12 cellular contexts compared by ENCODE assay signal in genomic region chr3:113546414-113546893, GRCh38. TPM values are rescaled to one million over a fixed set of nuclear protein-coding genes. Genes with fewer than 3 reads are reported as not detected.
A peak's percentile ranks its signal among the peaks of the same experiment; 100 is the strongest.
DNase-seq lines count a peak whose midpoint lies in the region; ATAC-seq and TF ChIP-seq lines count a peak whose summit lies in the region.
"Had no signal": no experiment of that assay in that cellular context is flagged by ENCODE, and none has a peak within 500 bp of the region (broad histone marks: within the 10 kb centered on the region; RNA-seq: fewer than 3 reads in every experiment).

No MANE protein-coding gene starts in this region.

- peak overlapping the region; percentile 62 for H3K4me3 Mint-ChIP-seq in activated CD8-positive, alpha-beta T cell treated with anti-CD3 and anti-CD28 coated beads for 36 hours
- H3K4me3 Mint-ChIP-seq in activated CD8-positive, alpha-beta T cell treated with anti-CD3 and anti-CD28 coated beads, Interleukin-2, amount 10 ng/mL, durations not matched to agents 7 days and 5 days = no peak overlapping the region
- H3K4me3 Mint-ChIP-seq in natural killer cell treated with Interleukin-12 subunit alpha and Interleukin-12 subunit beta and Interleukin-15 and Interleukin-18, amount 100 ng/mL, for 72 hours = peak overlapping the region; percentile 54
- no peak overlapping the region for H3K4me3 Mint-ChIP-seq in osteocyte (ENCODE audit: unreplicated experiment)
- H3K4me3 Mint-ChIP-seq: T-helper 1 cell treated with Interleukin-12 subunit alpha and Interleukin-12 subunit beta and Interleukin-4 antibody, amounts not matched to agents 30 μg/mL and 1 μg/mL, for 36 hours had no signal

- peaks cover 4% of the 10 kb centered on the region for H3K9me3 Mint-ChIP-seq in activated CD8-positive, alpha-beta T cell treated with anti-CD3 and anti-CD28 coated beads for 36 hours
- peaks cover 4% of the 10 kb centered on the region for H3K9me3 Mint-ChIP-seq in activated CD8-positive, alpha-beta T cell treated with anti-CD3 and anti-CD28 coated beads, Interleukin-2, amount 10 ng/mL, durations not matched to agents 7 days and 5 days (ENCODE audit: insufficient read depth)
- H3K9me3 Mint-ChIP-seq in natural killer cell treated with Interleukin-12 subunit alpha and Interleukin-12 subunit beta and Interleukin-15 and Interleukin-18, amount 100 ng/mL, for 72 hours = no peaks in the 10 kb centered on the region
- peaks cover 5% of the 10 kb centered on the region for H3K9me3 Mint-ChIP-seq in osteocyte (ENCODE audit: unreplicated experiment)

- no peak for TF ChIP-seq CTCF in activated CD8-positive, alpha-beta T cell treated with anti-CD3 and anti-CD28 coated beads for 36 hours (IDR thresholded peaks at IDR 0.05)
- no peak for TF ChIP-seq CTCF in osteocyte (IDR thresholded peaks at IDR 0.05)

- POLR2A ChIA-PET in activated CD8-positive, alpha-beta T cell treated with anti-CD3 and anti-CD28 coated beads for 36 hours (lab: Charles Lee) = no interaction called here
- POLR2A ChIA-PET in activated CD8-positive, alpha-beta T cell treated with anti-CD3 and anti-CD28 coated beads, Interleukin-2, amount 10 ng/mL, durations not matched to agents 7 days and 5 days (lab: Charles Lee) = interaction anchor here (0.6 kb wide), 2 partner anchors 189 to 216 kb away, joined by 3 to 4 read pairs; no protein-coding TSS in a partner anchor

- CTCF ChIA-PET in activated CD8-positive, alpha-beta T cell treated with anti-CD3 and anti-CD28 coated beads for 36 hours (lab: Charles Lee) = interaction anchor here (1.0 to 2.4 kb wide), 8 partner anchors 9 to 53 kb away, joined by 3 to 12 read pairs (median 4); partner anchors contain the start of gene SPICE1
- CTCF ChIA-PET in activated CD8-positive, alpha-beta T cell treated with anti-CD3 and anti-CD28 coated beads, Interleukin-2, amount 10 ng/mL, durations not matched to agents 7 days and 5 days (lab: Charles Lee) = interaction anchor here (1.1 to 2.1 kb wide), 5 partner anchors 10 to 53 kb away, joined by 3 to 8 read pairs (median 6); no protein-coding TSS in a partner anchor

- peaks cover 33% of the 10 kb centered on the region for H3K36me3 Mint-ChIP-seq in activated CD8-positive, alpha-beta T cell treated with anti-CD3 and anti-CD28 coated beads for 36 hours (ENCODE audit: low read depth)
- peaks cover 49% of the 10 kb centered on the region for H3K36me3 Mint-ChIP-seq in activated CD8-positive, alpha-beta T cell treated with anti-CD3 and anti-CD28 coated beads, Interleukin-2, amount 10 ng/mL, durations not matched to agents 7 days and 5 days (ENCODE audit: low read depth)
- peaks cover 18% of the 10 kb centered on the region for H3K36me3 Mint-ChIP-seq in natural killer cell treated with Interleukin-12 subunit alpha and Interleukin-12 subunit beta and Interleukin-15 and Interleukin-18, amount 100 ng/mL, for 72 hours
- H3K36me3 Mint-ChIP-seq in osteocyte (ENCODE audit: unreplicated experiment) = no peaks in the 10 kb centered on the region

- H3K27me3 Mint-ChIP-seq in activated CD8-positive, alpha-beta T cell treated with anti-CD3 and anti-CD28 coated beads for 36 hours = no peaks in the 10 kb centered on the region
- no peaks in the 10 kb centered on the region for H3K27me3 Mint-ChIP-seq in activated CD8-positive, alpha-beta T cell treated with anti-CD3 and anti-CD28 coated beads, Interleukin-2, amount 10 ng/mL, durations not matched to agents 7 days and 5 days (ENCODE audit: low read depth)
- H3K27me3 Mint-ChIP-seq in natural killer cell treated with Interleukin-12 subunit alpha and Interleukin-12 subunit beta and Interleukin-15 and Interleukin-18, amount 100 ng/mL, for 72 hours = no peaks in the 10 kb centered on the region
- peaks cover 51% of the 10 kb centered on the region for H3K27me3 Mint-ChIP-seq in osteocyte (ENCODE audit: unreplicated experiment)

- no peak for DNase-seq in activated CD8-positive, alpha-beta T cell treated with anti-CD3 and anti-CD28 coated beads for 36 hours
- no peak for DNase-seq in activated CD8-positive, alpha-beta T cell treated with anti-CD3 and anti-CD28 coated beads, Interleukin-2, amount 10 ng/mL, durations not matched to agents 7 days and 5 days
- no peak for DNase-seq in natural killer cell treated with Interleukin-12 subunit alpha and Interleukin-12 subunit beta and Interleukin-15 and Interleukin-18, amount 100 ng/mL, for 72 hours (ENCODE audit: low spot score)
- no peak for DNase-seq in osteocyte (ENCODE audit: extremely low spot score, unreplicated experiment)
- no peak for DNase-seq in DMS79 (lab: John Stamatoyannopoulos, UW)
- no peak for DNase-seq in NK-92 treated with Interleukin-12 subunit alpha and Interleukin-12 subunit beta, amount 100 ng/mL, for 24 hours (lab: John Stamatoyannopoulos, UW)
- DNase-seq: aorta, mesenchymal stem cell, NCI-H1417 treated with DMSO at 0.1 percent for 48 hours had no signal

- peaks cover 47% of the 10 kb centered on the region for H3K4me1 Mint-ChIP-seq in activated CD8-positive, alpha-beta T cell treated with anti-CD3 and anti-CD28 coated beads for 36 hours (ENCODE audit: low read depth)
- peaks cover 18% of the 10 kb centered on the region for H3K4me1 Mint-ChIP-seq in activated CD8-positive, alpha-beta T cell treated with anti-CD3 and anti-CD28 coated beads, Interleukin-2, amount 10 ng/mL, durations not matched to agents 7 days and 5 days (ENCODE audit: low read depth)
- H3K4me1 Mint-ChIP-seq in natural killer cell treated with Interleukin-12 subunit alpha and Interleukin-12 subunit beta and Interleukin-15 and Interleukin-18, amount 100 ng/mL, for 72 hours (ENCODE audit: low read depth in 2 of 2) = peaks cover 35 to 42% of the 10 kb centered on the region in 2 donors
- no peaks in the 10 kb centered on the region for H3K4me1 Mint-ChIP-seq in osteocyte (ENCODE audit: unreplicated experiment)

- intact Hi-C loops in activated CD8-positive, alpha-beta T cell treated with anti-CD3 and anti-CD28 coated beads for 36 hours (cut with micrococcal nuclease) = no loop called here

- H3K27ac Mint-ChIP-seq in activated CD8-positive, alpha-beta T cell treated with anti-CD3 and anti-CD28 coated beads for 36 hours = peak overlapping the region; percentile 82
- H3K27ac Mint-ChIP-seq in activated CD8-positive, alpha-beta T cell treated with anti-CD3 and anti-CD28 coated beads, Interleukin-2, amount 10 ng/mL, durations not matched to agents 7 days and 5 days = no peak overlapping the region
- H3K27ac Mint-ChIP-seq in natural killer cell treated with Interleukin-12 subunit alpha and Interleukin-12 subunit beta and Interleukin-15 and Interleukin-18, amount 100 ng/mL, for 72 hours = peak overlapping the region; percentile 38 to 71
- no peak overlapping the region for H3K27ac Mint-ChIP-seq in osteocyte (ENCODE audit: unreplicated experiment)
- H3K27ac Mint-ChIP-seq: T-helper 1 cell treated with Interleukin-12 subunit alpha and Interleukin-12 subunit beta and Interleukin-4 antibody, amounts not matched to agents 30 μg/mL and 1 μg/mL, for 36 hours had no signal

- ATAC-seq in activated CD8-positive, alpha-beta T cell treated with anti-CD3 and anti-CD28 coated beads for 36 hours = peak; percentile 42
- no peak for ATAC-seq in activated CD8-positive, alpha-beta T cell treated with anti-CD3 and anti-CD28 coated beads, Interleukin-2, amount 10 ng/mL, durations not matched to agents 7 days and 5 days
- ATAC-seq in GM21786 (IDR thresholded peaks at IDR 0.05; ENCODE audit: unreplicated experiment) = peak; percentile 93
- peak; percentile 90 for ATAC-seq in HG03460 (IDR thresholded peaks at IDR 0.05; ENCODE audit: unreplicated experiment)
- ATAC-seq in natural killer cell treated with Interleukin-12 subunit alpha and Interleukin-12 subunit beta and Interleukin-15 and Interleukin-18, amount 100 ng/mL, for 72 hours = no peak

RNA-seq across cellular contexts. Expression of gene SIDT1, which starts 14.1 kb away (rescaled TPM):
- total RNA-seq in activated CD8-positive, alpha-beta T cell treated with anti-CD3 and anti-CD28 coated beads for 36 hours = 10 to 100 TPM; 21.0 to 24.0 TPM
- total RNA-seq in activated CD8-positive, alpha-beta T cell treated with anti-CD3 and anti-CD28 coated beads, Interleukin-2, amount 10 ng/mL, durations not matched to agents 7 days and 5 days = 10 to 100 TPM; 34.8 to 35.0 TPM
- total RNA-seq in natural killer cell treated with Interleukin-12 subunit alpha and Interleukin-12 subunit beta and Interleukin-15 and Interleukin-18, amount 100 ng/mL, for 72 hours = 10 to 100 TPM; 34.5 to 44.1 TPM
- not detected in 2 replicates for total RNA-seq in osteocyte

RNA-seq across cellular contexts. Expression of gene SPICE1, which starts 31.5 kb away (rescaled TPM):
- total RNA-seq in activated CD8-positive, alpha-beta T cell treated with anti-CD3 and anti-CD28 coated beads for 36 hours = 10 to 100 TPM; 26.5 to 34.6 TPM
- total RNA-seq in activated CD8-positive, alpha-beta T cell treated with anti-CD3 and anti-CD28 coated beads, Interleukin-2, amount 10 ng/mL, durations not matched to agents 7 days and 5 days = 10 to 100 TPM; 15.3 to 16.6 TPM
- 10 to 100 TPM; 17.8 to 21.0 TPM for total RNA-seq in natural killer cell treated with Interleukin-12 subunit alpha and Interleukin-12 subunit beta and Interleukin-15 and Interleukin-18, amount 100 ng/mL, for 72 hours
- total RNA-seq in osteocyte = 10.4 and 16.4 TPM in 2 replicates

Comparison
In these comparisons a context has a peak if more than half of its experiments do, and no peak if none do; other contexts are left out.
1. ATAC-seq: peak in activated CD8-positive, alpha-beta T cell treated with anti-CD3 and anti-CD28 coated beads for 36 hours (single experiment), GM21786 (single experiment) and HG03460 (single experiment); none in activated CD8-positive, alpha-beta T cell treated with anti-CD3 and anti-CD28 coated beads, Interleukin-2, amount 10 ng/mL, durations not matched to agents 7 days and 5 days (single experiment) and natural killer cell treated with Interleukin-12 subunit alpha and Interleukin-12 subunit beta and Interleukin-15 and Interleukin-18, amount 100 ng/mL, for 72 hours (0 of 2).
2. H3K27ac Mint-ChIP-seq: peak in activated CD8-positive, alpha-beta T cell treated with anti-CD3 and anti-CD28 coated beads for 36 hours (single experiment) and natural killer cell treated with Interleukin-12 subunit alpha and Interleukin-12 subunit beta and Interleukin-15 and Interleukin-18, amount 100 ng/mL, for 72 hours (2 of 2); none in activated CD8-positive, alpha-beta T cell treated with anti-CD3 and anti-CD28 coated beads, Interleukin-2, amount 10 ng/mL, durations not matched to agents 7 days and 5 days (single experiment) and osteocyte (single experiment).
3. H3K4me3 Mint-ChIP-seq: peak in activated CD8-positive, alpha-beta T cell treated with anti-CD3 and anti-CD28 coated beads for 36 hours (single experiment) and natural killer cell treated with Interleukin-12 subunit alpha and Interleukin-12 subunit beta and Interleukin-15 and Interleukin-18, amount 100 ng/mL, for 72 hours (single experiment); none in activated CD8-positive, alpha-beta T cell treated with anti-CD3 and anti-CD28 coated beads, Interleukin-2, amount 10 ng/mL, durations not matched to agents 7 days and 5 days (single experiment) and osteocyte (single experiment).
4. RNA of gene SIDT1, which starts 14.1 kb away (total RNA-seq): 34.5 to 44.1 TPM in natural killer cell treated with Interleukin-12 subunit alpha and Interleukin-12 subunit beta and Interleukin-15 and Interleukin-18, amount 100 ng/mL, for 72 hours, 34.8 to 35.0 TPM in activated CD8-positive, alpha-beta T cell treated with anti-CD3 and anti-CD28 coated beads, Interleukin-2, amount 10 ng/mL, durations not matched to agents 7 days and 5 days and 21.0 to 24.0 TPM in activated CD8-positive, alpha-beta T cell treated with anti-CD3 and anti-CD28 coated beads for 36 hours; not detected in osteocyte; every median in the first group is over 10 times any median in the second.